ENCODE assay signal across 8 cellular contexts in genomic region chr17:794876-795275, GRCh38. TPM values are rescaled to one million over a fixed set of nuclear protein-coding genes. Genes with fewer than 3 reads are reported as not detected.
DNase-seq lines count a peak whose midpoint lies in the region; ATAC-seq and TF ChIP-seq lines count a peak whose summit lies in the region.

No MANE protein-coding gene starts in this region.

- H3K4me1 Mint-ChIP-seq in neural crest cell: peaks cover 9% of the 10 kb centered on the region
- H3K4me1 Mint-ChIP-seq in type B pancreatic cell (ENCODE audit: unreplicated experiment): peaks cover 15% of the 10 kb centered on the region

- H3K9me3 ChIP-seq in OCI-LY1 (ENCODE audit: low read length) (no peaks in the 10 kb centered on the region), gastroesophageal sphincter (no peaks in the 10 kb centered on the region)

- H3K36me3 Mint-ChIP-seq in activated naive CD4-positive, alpha-beta T cell treated with anti-CD3 and anti-CD28 coated beads, Interleukin-2, amount 50 U/mL, for 72 hours: peaks cover 5 to 10% of the 10 kb centered on the region in 2 donors
- peaks cover 13% of the 10 kb centered on the region for H3K36me3 Mint-ChIP-seq in neural crest cell (ENCODE audit: low read depth)
- peaks cover 10% of the 10 kb centered on the region for H3K36me3 Mint-ChIP-seq in type B pancreatic cell

- TF ChIP-seq EP300 in gastroesophageal sphincter (IDR thresholded peaks at IDR 0.05): no peak

- peak; percentile 79 for DNase-seq in AG10803 (ENCODE audit: low read depth)
- peak; percentile 79 for DNase-seq in H4 (ENCODE audit: low spot score)
- peak in 1 of 2 donors; percentile 55 for DNase-seq in activated naive CD4-positive, alpha-beta T cell treated with anti-CD3 and anti-CD28 coated beads, Interleukin-2, amount 50 U/mL, for 72 hours (ENCODE audit: low spot score in 2 of 2)
- DNase-seq in neural crest cell (ENCODE audit: low read depth, low spot score): peak; percentile 70
- no peak for DNase-seq in type B pancreatic cell (ENCODE audit: extremely low spot score, unreplicated experiment)

- no peaks in the 10 kb centered on the region for H3K79me2 ChIP-seq in OCI-LY1 (ENCODE audit: insufficient read depth, low read length)

- no peak overlapping the region for H3K9ac ChIP-seq in OCI-LY1 (ENCODE audit: low read length)

- H4K20me1 ChIP-seq in OCI-LY1 (ENCODE audit: insufficient read depth, low read length): no peaks in the 10 kb centered on the region

- H3K9me3 Mint-ChIP-seq in activated naive CD4-positive, alpha-beta T cell treated with anti-CD3 and anti-CD28 coated beads, Interleukin-2, amount 50 U/mL, for 72 hours: no peaks in the 10 kb centered on the region
- H3K9me3 Mint-ChIP-seq in neural crest cell (no peaks in the 10 kb centered on the region), type B pancreatic cell (no peaks in the 10 kb centered on the region)

- H3K4me1 ChIP-seq in OCI-LY1 (ENCODE audit: insufficient read depth, low read length, severe bottlenecking): peaks cover 8% of the 10 kb centered on the region
- H3K4me1 ChIP-seq in gastroesophageal sphincter: peaks cover 0 to 38% (median 11%) of the 10 kb centered on the region in 3 donors

- no peaks in the 10 kb centered on the region for H3F3A ChIP-seq in OCI-LY1 (ENCODE audit: insufficient read depth, low read length)

- H3K9me2 ChIP-seq in OCI-LY1 (ENCODE audit: low read depth, low read length): no peaks in the 10 kb centered on the region

- no peaks in the 10 kb centered on the region for H3K27me3 ChIP-seq in OCI-LY1 (ENCODE audit: insufficient read depth, low read length)
- H3K27me3 ChIP-seq in gastroesophageal sphincter: no peaks in the 10 kb centered on the region

- 0 to 3% methylated on average over 9 to 18 of the region's 18 CpGs for WGBS in gastroesophageal sphincter (ENCODE audit: low coverage in 1 of 2), 2 donors

- H3K4me3 ChIP-seq in AG10803 (ENCODE audit: low read length): peak overlapping the region; percentile 25
- no peak overlapping the region for H3K4me3 ChIP-seq in OCI-LY1 (ENCODE audit: low read depth, low read length, poor library complexity, severe bottlenecking)
- peak overlapping the region in 1 of 2 donors; percentile 34 for H3K4me3 ChIP-seq in gastroesophageal sphincter

- peak; percentile 70 to 74 for ATAC-seq in activated naive CD4-positive, alpha-beta T cell treated with anti-CD3 and anti-CD28 coated beads, Interleukin-2, amount 50 U/mL, for 72 hours
- ATAC-seq in gastroesophageal sphincter (peak; percentile 73), HG02678 (IDR thresholded peaks at IDR 0.05; ENCODE audit: unreplicated experiment) (no peak)

- H3K4me3 Mint-ChIP-seq in neural crest cell (peak overlapping the region; percentile 70), type B pancreatic cell (peak overlapping the region; percentile 61)

- H3K27ac Mint-ChIP-seq in activated naive CD4-positive, alpha-beta T cell treated with anti-CD3 and anti-CD28 coated beads, Interleukin-2, amount 50 U/mL, for 72 hours: peak overlapping the region; percentile 42 to 79
- H3K27ac Mint-ChIP-seq in neural crest cell (ENCODE audit: unreplicated experiment) (peak overlapping the region; percentile 76), type B pancreatic cell (peak overlapping the region; percentile 89)

- TF ChIP-seq POLR2A in gastroesophageal sphincter (IDR thresholded peaks at IDR 0.05): no peak

- peaks cover 4% of the 10 kb centered on the region for H3K27me3 Mint-ChIP-seq in neural crest cell (ENCODE audit: low read depth)
- H3K27me3 Mint-ChIP-seq in type B pancreatic cell: no peaks in the 10 kb centered on the region

- TF ChIP-seq CTCF in AG10803 (conservative IDR thresholded peaks at IDR 0.05; ENCODE audit: low read length): peak; percentile 79
- peak; percentile 89 for TF ChIP-seq CTCF in OCI-LY1 (IDR thresholded peaks at IDR 0.05; ENCODE audit: low read length)
- peak in 3 of 4 experiments; percentile 88 to 94 (median 90) for TF ChIP-seq CTCF in gastroesophageal sphincter (IDR thresholded peaks at IDR 0.05)
- peak; percentile 82 for TF ChIP-seq CTCF in neural crest cell (conservative IDR thresholded peaks at IDR 0.05)
- TF ChIP-seq CTCF in type B pancreatic cell (conservative IDR thresholded peaks at IDR 0.05): peak; percentile 90

- H3K27ac ChIP-seq in OCI-LY1 (ENCODE audit: low read depth, low read length, poor library complexity, severe bottlenecking) (no peak overlapping the region), gastroesophageal sphincter (peak overlapping the region; percentile 2 to 83 (median 72))

- H3K36me3 ChIP-seq in OCI-LY1 (ENCODE audit: insufficient read depth, low read length): peaks cover 27% of the 10 kb centered on the region
- H3K36me3 ChIP-seq in gastroesophageal sphincter: peaks cover 0 to 38% of the 10 kb centered on the region in 2 donors

- no peak overlapping the region for H3K4me2 ChIP-seq in OCI-LY1 (ENCODE audit: low read length)

- no peak overlapping the region for H2AFZ ChIP-seq in OCI-LY1 (ENCODE audit: low read length)

RNA-seq across cellular contexts. Expression of gene MRM3, which starts 12.7 kb away (rescaled TPM):
- total RNA-seq in H4 (2014; rRNA removed; shearing (Covaris generic)): 28.1 and 33.4 TPM in 2 replicates
- 10 to 100 TPM; 23.2 to 28.5 TPM for total RNA-seq in activated naive CD4-positive, alpha-beta T cell treated with anti-CD3 and anti-CD28 coated beads, Interleukin-2, amount 50 U/mL, for 72 hours
- 10 to 100 TPM; 20.5 to 33.9 (median 27.8) TPM for total RNA-seq in gastroesophageal sphincter
- total RNA-seq in neural crest cell: 21.2 and 22.2 TPM in 2 replicates
- total RNA-seq in type B pancreatic cell (ENCODE audit: low replicate concordance): 17.7 and 21.3 TPM in 2 replicates

RNA-seq across cellular contexts. Expression of gene GLOD4, which starts 12.8 kb away (rescaled TPM):
- total RNA-seq in H4 (2014; rRNA removed; shearing (Covaris generic)): 145 and 156 TPM in 2 replicates
- total RNA-seq in activated naive CD4-positive, alpha-beta T cell treated with anti-CD3 and anti-CD28 coated beads, Interleukin-2, amount 50 U/mL, for 72 hours: 10 to 100 TPM; 49.4 to 63.3 TPM
- total RNA-seq in gastroesophageal sphincter (100 to 1,000 TPM in 2 of 4 donors, 10 to 100 TPM in 2; 52.5 to 119 (median 99.3) TPM), neural crest cell (114 and 124 TPM in 2 replicates), type B pancreatic cell (ENCODE audit: low replicate concordance) (83.1 and 99.4 TPM in 2 replicates)

RNA-seq across cellular contexts. Expression of gene GEMIN4, which starts 42.8 kb away (rescaled TPM):
- 10.8 and 17.5 TPM in 2 replicates for total RNA-seq in H4 (2014; rRNA removed; shearing (Covaris generic))
- 10 to 100 TPM; 25.1 to 48.7 TPM for total RNA-seq in activated naive CD4-positive, alpha-beta T cell treated with anti-CD3 and anti-CD28 coated beads, Interleukin-2, amount 50 U/mL, for 72 hours
- 10 to 100 TPM; 13.9 to 21.6 (median 17.9) TPM for total RNA-seq in gastroesophageal sphincter
- 36.1 and 37.3 TPM in 2 replicates for total RNA-seq in neural crest cell
- 26.1 and 34.5 TPM in 2 replicates for total RNA-seq in type B pancreatic cell (ENCODE audit: low replicate concordance)
